8 cellular contexts compared by ENCODE assay signal in genomic region chr3:42653560-42654330, GRCh38. TPM values are rescaled to one million over a fixed set of nuclear protein-coding genes. Genes with fewer than 3 reads are reported as not detected.
DNase-seq lines count a peak whose midpoint lies in the region; ATAC-seq and TF ChIP-seq lines count a peak whose summit lies in the region.

ZBTB47 (plus strand) TSS chr3:42653697; CDS start chr3:42658356, 4,659 bp downstream.

- POLR2A ChIA-PET in CD4-positive, alpha-beta T cell (lab: Charles Lee) = interaction anchor here (1.0 kb wide), 2 partner anchors 10 to 53 kb away, joined by 3 read pairs; partner anchors contain the start of gene NKTR

- no peak for DNase-seq in CD4-positive, alpha-beta T cell
- peak; percentile 37 to 64 for DNase-seq in HL-60 (ENCODE audit: low read depth in 1 of 2, low spot score in 1 of 2)
- no peak for DNase-seq in activated T-cell treated with anti-CD3 and anti-CD28 coated beads, Interleukin-2, amount 50 U/mL, for 72 hours
- no peak for DNase-seq in stimulated activated naive CD4-positive, alpha-beta T cell treated with Interleukin-2 at 50 U/mL for 16 hours (lab: John Stamatoyannopoulos, UW)

- WGBS in gastroesophageal sphincter (ENCODE audit: low coverage in 1 of 2), 2 donors = no CpG with 5 or more reads among the region's 31 CpGs

- peaks cover 7 to 80% (median 40%) of the 10 kb centered on the region in 3 donors for H3K4me1 ChIP-seq in gastroesophageal sphincter

- H3K36me3 ChIP-seq in gastroesophageal sphincter = peaks cover 0 to 21% of the 10 kb centered on the region in 2 donors

- no peak for TF ChIP-seq POLR2A in gastroesophageal sphincter (IDR thresholded peaks at IDR 0.05)

- H3K9me3 Mint-ChIP-seq in CD4-positive, alpha-beta T cell = no peaks in the 10 kb centered on the region
- H3K9me3 Mint-ChIP-seq in activated T-cell treated with anti-CD3 and anti-CD28 coated beads, Interleukin-2, amount 50 U/mL, for 72 hours = no peaks in the 10 kb centered on the region
- H3K9me3 Mint-ChIP-seq in nephron = no peaks in the 10 kb centered on the region

- peak within 1 kb of the TSS; percentile 44 for H3K27ac Mint-ChIP-seq in CD4-positive, alpha-beta T cell
- H3K27ac Mint-ChIP-seq in activated T-cell treated with anti-CD3 and anti-CD28 coated beads, Interleukin-2, amount 50 U/mL, for 72 hours = no peak within 1 kb of the TSS
- H3K27ac Mint-ChIP-seq in nephron = peak within 1 kb of the TSS; percentile 75 to 94 (median 82)

- no peaks in the 10 kb centered on the region for H3K27me3 Mint-ChIP-seq in CD4-positive, alpha-beta T cell
- peaks cover 14% of the 10 kb centered on the region for H3K27me3 Mint-ChIP-seq in activated T-cell treated with anti-CD3 and anti-CD28 coated beads, Interleukin-2, amount 50 U/mL, for 72 hours (ENCODE audit: low read depth)
- H3K27me3 Mint-ChIP-seq in nephron (ENCODE audit: low read depth) = no peaks in the 10 kb centered on the region

- intact Hi-C loops in CD4-positive, alpha-beta T cell (cut with DNase I, micrococcal nuclease) = loop anchor here in 1 of 2 experiments (5.0 kb wide), 1 partner anchor 89 kb away; no protein-coding TSS in a partner anchor

- TF ChIP-seq CTCF in CD4-positive, alpha-beta T cell (IDR thresholded peaks at IDR 0.05) = no peak
- TF ChIP-seq CTCF in HL-60 (IDR thresholded peaks at IDR 0.05; ENCODE audit: insufficient read depth, low read length) = no peak
- TF ChIP-seq CTCF in gastroesophageal sphincter (IDR thresholded peaks at IDR 0.05) = no peak
- no peak for TF ChIP-seq CTCF in nephron (IDR thresholded peaks at IDR 0.05; ENCODE audit: unreplicated experiment in 3 of 3)

- H3K9me3 ChIP-seq in CD4-positive, alpha-beta T cell (ENCODE audit: control insufficient read depth, low read length) = no peaks in the 10 kb centered on the region
- H3K9me3 ChIP-seq in gastroesophageal sphincter = no peaks in the 10 kb centered on the region

- peak within 1 kb of the TSS; percentile 71 for H3K4me3 ChIP-seq in HL-60 (replicated peaks; ENCODE audit: insufficient read depth, low read length)
- H3K4me3 ChIP-seq in gastroesophageal sphincter = peak within 1 kb of the TSS; percentile 92 to 95

- peaks cover 29% of the 10 kb centered on the region for H3K4me1 Mint-ChIP-seq in CD4-positive, alpha-beta T cell (ENCODE audit: low read depth)
- H3K4me1 Mint-ChIP-seq in activated T-cell treated with anti-CD3 and anti-CD28 coated beads, Interleukin-2, amount 50 U/mL, for 72 hours (ENCODE audit: low read depth) = peaks cover 20% of the 10 kb centered on the region
- peaks cover 43% of the 10 kb centered on the region for H3K4me1 Mint-ChIP-seq in nephron

- peak; percentile 19 for ATAC-seq in CD4-positive, alpha-beta T cell (ENCODE audit: poor library complexity)
- peak in 1 of 2 donors; percentile 7 for ATAC-seq in activated T-cell treated with anti-CD3 and anti-CD28 coated beads, Interleukin-2, amount 50 U/mL, for 72 hours (replicated peaks in 1 of 2)
- ATAC-seq in gastroesophageal sphincter (peak; percentile 57), HG03025 (IDR thresholded peaks at IDR 0.05; ENCODE audit: low FRiP score, unreplicated experiment) (no peak), HG03469 (IDR thresholded peaks at IDR 0.05; ENCODE audit: unreplicated experiment) (no peak)

- H3K36me3 Mint-ChIP-seq in CD4-positive, alpha-beta T cell (ENCODE audit: low read depth) = peaks cover 8% of the 10 kb centered on the region
- H3K36me3 Mint-ChIP-seq in activated T-cell treated with anti-CD3 and anti-CD28 coated beads, Interleukin-2, amount 50 U/mL, for 72 hours (ENCODE audit: insufficient read depth in 2 of 2) = no peaks in the 10 kb centered on the region
- peaks cover 10% of the 10 kb centered on the region for H3K36me3 Mint-ChIP-seq in nephron (ENCODE audit: low read depth)

- peak within 1 kb of the TSS; percentile 90 for H3K4me3 Mint-ChIP-seq in CD4-positive, alpha-beta T cell
- H3K4me3 Mint-ChIP-seq in activated T-cell treated with anti-CD3 and anti-CD28 coated beads, Interleukin-2, amount 50 U/mL, for 72 hours = peak within 1 kb of the TSS; percentile 81 to 89
- H3K4me3 Mint-ChIP-seq in nephron = peak within 1 kb of the TSS; percentile 94 to 95 (median 94)

- CTCF ChIA-PET in CD4-positive, alpha-beta T cell (lab: Charles Lee) = interaction anchor here (0.9 kb wide), 1 partner anchor 71 kb away, joined by 3 read pairs; the partner anchor contains the start of gene SEC22C

- TF ChIP-seq EP300 in gastroesophageal sphincter (IDR thresholded peaks at IDR 0.05) = no peak

- no peaks in the 10 kb centered on the region for H3K27me3 ChIP-seq in CD4-positive, alpha-beta T cell (ENCODE audit: control insufficient read depth, insufficient read depth, low read length)
- H3K27me3 ChIP-seq in HL-60 (ENCODE audit: insufficient read depth, poor library complexity, severe bottlenecking) = no peaks in the 10 kb centered on the region
- H3K27me3 ChIP-seq in gastroesophageal sphincter = no peaks in the 10 kb centered on the region

- no peak within 1 kb of the TSS for H3K27ac ChIP-seq in CD4-positive, alpha-beta T cell (ENCODE audit: low read depth, low read length)
- peak within 1 kb of the TSS; percentile 69 for H3K27ac ChIP-seq in HL-60 (replicated peaks)
- H3K27ac ChIP-seq in gastroesophageal sphincter = peak within 1 kb of the TSS; percentile 93 to 97 (median 96)

RNA-seq across cellular contexts. Expression of gene ZBTB47, which starts in this region (rescaled TPM):
- total RNA-seq in CD4-positive, alpha-beta T cell = under 1 TPM; 0.47 to 0.80 TPM
- total RNA-seq in activated T-cell treated with anti-CD3 and anti-CD28 coated beads, Interleukin-2, amount 50 U/mL, for 72 hours = under 1 TPM; 0.55 to 0.69 TPM
- total RNA-seq in gastroesophageal sphincter = 100 to 1,000 TPM in 3 of 4 donors, 10 to 100 TPM in 1; 86.8 to 152 (median 110) TPM

Comparison
In these comparisons a context has a peak if more than half of its experiments do, and no peak if none do; other contexts are left out.
1. RNA of gene ZBTB47 (total RNA-seq): 86.8 to 152 TPM in gastroesophageal sphincter; 0.47 to 0.80 TPM in CD4-positive, alpha-beta T cell and 0.55 to 0.69 TPM in activated T-cell treated with anti-CD3 and anti-CD28 coated beads, Interleukin-2, amount 50 U/mL, for 72 hours; every median in the first group is over 10 times any median in the second.
2. Peak in ATAC-seq in CD4-positive, alpha-beta T cell; RNA of the gene not detected or under 1 TPM.
3. DNase-seq: peak in HL-60 (2 of 2); none in CD4-positive, alpha-beta T cell (0 of 10), activated T-cell treated with anti-CD3 and anti-CD28 coated beads, Interleukin-2, amount 50 U/mL, for 72 hours (0 of 2) and stimulated activated naive CD4-positive, alpha-beta T cell treated with Interleukin-2 at 50 U/mL for 16 hours (single experiment).
4. Peak in every context shown above with its lines, with median percentiles within 50 percentile points of each other: H3K4me3 Mint-ChIP-seq.